Comparison of ENCODE assay signal across 1 cellular context in the genomic region with DNA sequence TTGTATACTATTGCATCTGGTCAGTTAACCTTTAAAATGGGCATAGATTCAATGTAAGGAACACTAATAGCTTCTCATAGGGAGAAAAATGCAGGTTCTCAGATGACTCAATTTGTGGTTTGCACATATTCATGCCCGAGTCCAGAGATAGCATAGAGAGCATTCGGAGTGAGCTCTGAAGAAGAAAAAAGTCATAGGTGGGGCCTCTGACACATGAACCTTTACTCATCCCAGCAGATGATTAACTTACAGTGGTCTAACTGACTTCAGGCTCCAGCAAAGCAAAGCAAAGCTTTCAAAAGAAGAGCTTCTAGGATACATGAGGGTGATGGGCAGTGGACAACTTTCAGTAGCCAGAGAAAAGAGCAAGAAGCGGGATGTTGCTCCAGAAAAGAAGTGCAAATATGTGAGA.
TF ChIP-seq lines count a peak whose summit lies in the region.

No MANE protein-coding gene starts in this region.

TF ChIP-seq in K562, 482 proteins besides CTCF, POLR2A, EP300 and RAD21 (continued from another document and continues in another):
- no peak for TF ChIP-seq PURB (CRISPR knock-in tag; IDR thresholded peaks at IDR 0.05; ENCODE audit: low read depth)
- no peak for TF ChIP-seq HOXB6 (CRISPR knock-in tag; IDR thresholded peaks at IDR 0.05; ENCODE audit: borderline replicate concordance)
- TF ChIP-seq ZNF274 (IDR thresholded peaks at IDR 0.05; ENCODE audit: borderline replicate concordance, low read depth, low read length): no peak
- TF ChIP-seq ZNF589 (CRISPR knock-in tag; IDR thresholded peaks at IDR 0.05; ENCODE audit: low read depth): no peak; the same call in 1 of the 2 replicates
- TF ChIP-seq ZBTB2 (IDR thresholded peaks at IDR 0.05): no peak
- TF ChIP-seq, protein P1, sequence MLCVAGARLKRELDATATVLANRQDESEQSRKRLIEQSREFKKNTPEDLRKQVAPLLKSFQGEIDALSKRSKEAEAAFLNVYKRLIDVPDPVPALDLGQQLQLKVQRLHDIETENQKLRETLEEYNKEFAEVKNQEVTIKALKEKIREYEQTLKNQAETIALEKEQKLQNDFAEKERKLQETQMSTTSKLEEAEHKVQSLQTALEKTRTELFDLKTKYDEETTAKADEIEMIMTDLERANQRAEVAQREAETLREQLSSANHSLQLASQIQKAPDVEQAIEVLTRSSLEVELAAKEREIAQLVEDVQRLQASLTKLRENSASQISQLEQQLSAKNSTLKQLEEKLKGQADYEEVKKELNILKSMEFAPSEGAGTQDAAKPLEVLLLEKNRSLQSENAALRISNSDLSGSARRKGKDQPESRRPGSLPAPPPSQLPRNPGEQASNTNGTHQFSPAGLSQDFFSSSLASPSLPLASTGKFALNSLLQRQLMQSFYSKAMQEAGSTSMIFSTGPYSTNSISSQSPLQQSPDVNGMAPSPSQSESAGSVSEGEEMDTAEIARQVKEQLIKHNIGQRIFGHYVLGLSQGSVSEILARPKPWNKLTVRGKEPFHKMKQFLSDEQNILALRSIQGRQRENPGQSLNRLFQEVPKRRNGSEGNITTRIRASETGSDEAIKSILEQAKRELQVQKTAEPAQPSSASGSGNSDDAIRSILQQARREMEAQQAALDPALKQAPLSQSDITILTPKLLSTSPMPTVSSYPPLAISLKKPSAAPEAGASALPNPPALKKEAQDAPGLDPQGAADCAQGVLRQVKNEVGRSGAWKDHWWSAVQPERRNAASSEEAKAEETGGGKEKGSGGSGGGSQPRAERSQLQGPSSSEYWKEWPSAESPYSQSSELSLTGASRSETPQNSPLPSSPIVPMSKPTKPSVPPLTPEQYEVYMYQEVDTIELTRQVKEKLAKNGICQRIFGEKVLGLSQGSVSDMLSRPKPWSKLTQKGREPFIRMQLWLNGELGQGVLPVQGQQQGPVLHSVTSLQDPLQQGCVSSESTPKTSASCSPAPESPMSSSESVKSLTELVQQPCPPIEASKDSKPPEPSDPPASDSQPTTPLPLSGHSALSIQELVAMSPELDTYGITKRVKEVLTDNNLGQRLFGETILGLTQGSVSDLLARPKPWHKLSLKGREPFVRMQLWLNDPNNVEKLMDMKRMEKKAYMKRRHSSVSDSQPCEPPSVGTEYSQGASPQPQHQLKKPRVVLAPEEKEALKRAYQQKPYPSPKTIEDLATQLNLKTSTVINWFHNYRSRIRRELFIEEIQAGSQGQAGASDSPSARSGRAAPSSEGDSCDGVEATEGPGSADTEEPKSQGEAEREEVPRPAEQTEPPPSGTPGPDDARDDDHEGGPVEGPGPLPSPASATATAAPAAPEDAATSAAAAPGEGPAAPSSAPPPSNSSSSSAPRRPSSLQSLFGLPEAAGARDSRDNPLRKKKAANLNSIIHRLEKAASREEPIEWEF (CRISPR knock-in tag; IDR thresholded peaks at IDR 0.05): no peak
- no peak for TF ChIP-seq STAG1 (CRISPR knock-in tag; IDR thresholded peaks at IDR 0.05; ENCODE audit: borderline replicate concordance)
- no peak for TF ChIP-seq ZNF23 (CRISPR knock-in tag; IDR thresholded peaks at IDR 0.05)
- TF ChIP-seq, protein P2, sequence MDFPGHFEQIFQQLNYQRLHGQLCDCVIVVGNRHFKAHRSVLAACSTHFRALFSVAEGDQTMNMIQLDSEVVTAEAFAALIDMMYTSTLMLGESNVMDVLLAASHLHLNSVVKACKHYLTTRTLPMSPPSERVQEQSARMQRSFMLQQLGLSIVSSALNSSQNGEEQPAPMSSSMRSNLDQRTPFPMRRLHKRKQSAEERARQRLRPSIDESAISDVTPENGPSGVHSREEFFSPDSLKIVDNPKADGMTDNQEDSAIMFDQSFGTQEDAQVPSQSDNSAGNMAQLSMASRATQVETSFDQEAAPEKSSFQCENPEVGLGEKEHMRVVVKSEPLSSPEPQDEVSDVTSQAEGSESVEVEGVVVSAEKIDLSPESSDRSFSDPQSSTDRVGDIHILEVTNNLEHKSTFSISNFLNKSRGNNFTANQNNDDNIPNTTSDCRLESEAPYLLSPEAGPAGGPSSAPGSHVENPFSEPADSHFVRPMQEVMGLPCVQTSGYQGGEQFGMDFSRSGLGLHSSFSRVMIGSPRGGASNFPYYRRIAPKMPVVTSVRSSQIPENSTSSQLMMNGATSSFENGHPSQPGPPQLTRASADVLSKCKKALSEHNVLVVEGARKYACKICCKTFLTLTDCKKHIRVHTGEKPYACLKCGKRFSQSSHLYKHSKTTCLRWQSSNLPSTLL (IDR thresholded peaks at IDR 0.05): no peak
- no peak for TF ChIP-seq HNRNPK (IDR thresholded peaks at IDR 0.05; ENCODE audit: low read depth, low read length, poor library complexity, severe bottlenecking)
- TF ChIP-seq ZNF318 (IDR thresholded peaks at IDR 0.05; ENCODE audit: borderline replicate concordance in 1 of 2, low read depth in 1 of 2): no peak
- no peak for TF ChIP-seq BACH1 (tag; IDR thresholded peaks at IDR 0.05)
- no peak for TF ChIP-seq MXI1 (IDR thresholded peaks at IDR 0.05; ENCODE audit: low read depth, low read length)
- TF ChIP-seq CBX2 (IDR thresholded peaks at IDR 0.05; ENCODE audit: insufficient read depth, low read length, poor library complexity, severe bottlenecking): no peak
- no peak for TF ChIP-seq ZNF696 (CRISPR knock-in tag; conservative IDR thresholded peaks at IDR 0.05)
- TF ChIP-seq SAFB2 (IDR thresholded peaks at IDR 0.05; ENCODE audit: borderline replicate concordance, low read depth, low read length, severe bottlenecking): no peak
- no peak for TF ChIP-seq ZNF232 (CRISPR knock-in tag; IDR thresholded peaks at IDR 0.05)
- TF ChIP-seq, protein P3, sequence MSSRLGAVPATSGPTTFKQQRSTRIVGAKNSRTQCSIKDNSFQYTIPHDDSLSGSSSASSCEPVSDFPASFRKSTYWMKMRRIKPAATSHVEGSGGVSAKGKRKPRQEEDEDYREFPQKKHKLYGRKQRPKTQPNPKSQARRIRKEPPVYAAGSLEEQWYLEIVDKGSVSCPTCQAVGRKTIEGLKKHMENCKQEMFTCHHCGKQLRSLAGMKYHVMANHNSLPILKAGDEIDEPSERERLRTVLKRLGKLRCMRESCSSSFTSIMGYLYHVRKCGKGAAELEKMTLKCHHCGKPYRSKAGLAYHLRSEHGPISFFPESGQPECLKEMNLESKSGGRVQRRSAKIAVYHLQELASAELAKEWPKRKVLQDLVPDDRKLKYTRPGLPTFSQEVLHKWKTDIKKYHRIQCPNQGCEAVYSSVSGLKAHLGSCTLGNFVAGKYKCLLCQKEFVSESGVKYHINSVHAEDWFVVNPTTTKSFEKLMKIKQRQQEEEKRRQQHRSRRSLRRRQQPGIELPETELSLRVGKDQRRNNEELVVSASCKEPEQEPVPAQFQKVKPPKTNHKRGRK (tag; IDR thresholded peaks at IDR 0.05): no peak
- peak; percentile 83; the same call in 1 of the 2 replicates for TF ChIP-seq MECOM (CRISPR knock-in tag; IDR thresholded peaks at IDR 0.05)
- TF ChIP-seq ZNF398 (CRISPR knock-in tag; IDR thresholded peaks at IDR 0.05): no peak
- TF ChIP-seq RCOR1 (IDR thresholded peaks at IDR 0.05; ENCODE audit: borderline replicate concordance in 1 of 2, low read depth in 2 of 2, low read length in 2 of 2): peak in 1 of 2 experiments; percentile 43; a peak in 1 of 4 replicates
- TF ChIP-seq NR0B1 (IDR thresholded peaks at IDR 0.05; ENCODE audit: partially characterized antibody): no peak
- TF ChIP-seq STAT5A (IDR thresholded peaks at IDR 0.05; ENCODE audit: borderline replicate concordance, low read length): peak; percentile 10; the same call in 1 of the 2 replicates
- peak; percentile 56 for TF ChIP-seq MEIS2 (IDR thresholded peaks at IDR 0.05; ENCODE audit: partially characterized antibody)
- peak; percentile 55; the same call in 1 of the 2 replicates for TF ChIP-seq TEAD4 (IDR thresholded peaks at IDR 0.05; ENCODE audit: low read length)
- no peak for TF ChIP-seq TEAD4 (CRISPR knock-in tag; IDR thresholded peaks at IDR 0.05; ENCODE audit: borderline replicate concordance)
- 0 out of 2 replicates have a peak, but pooled peaks have one; percentile 22 for TF ChIP-seq NBN (IDR thresholded peaks at IDR 0.05; ENCODE audit: low read depth)
